In the genomic region with DNA sequence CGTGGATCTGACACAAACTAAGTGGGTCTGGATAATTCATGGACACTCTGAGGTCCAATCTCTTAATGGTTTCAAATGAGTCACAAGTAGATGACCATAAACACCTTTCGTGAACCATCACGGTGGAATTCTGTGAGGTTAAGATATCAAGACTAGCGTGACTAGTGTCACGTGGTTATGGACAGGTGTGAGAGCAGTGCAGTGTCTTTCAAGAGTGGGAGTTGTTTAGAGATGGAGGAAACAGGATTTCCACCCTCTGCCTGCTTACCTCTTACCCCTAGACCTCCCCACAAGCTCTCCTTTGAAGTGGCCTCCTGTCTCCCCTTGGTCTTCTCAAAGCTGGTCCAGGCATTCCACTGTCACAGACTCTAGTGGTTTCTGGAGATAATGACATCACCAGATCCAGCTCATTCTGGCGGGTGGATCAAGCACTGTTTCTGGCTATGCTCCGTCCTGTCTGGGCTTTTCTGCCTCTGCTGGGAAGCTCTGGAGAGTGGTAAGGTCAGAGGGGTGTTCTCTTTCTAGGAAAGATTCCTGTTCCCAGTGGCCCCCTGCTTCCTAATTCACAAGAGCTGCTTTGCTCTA, we compare ENCODE assay signal across 18 cellular contexts. TPM values are rescaled to one million over a fixed set of nuclear protein-coding genes. Genes with fewer than 3 reads are reported as not detected.
DNase-seq lines count a peak whose midpoint lies in the region; ATAC-seq, FAIRE-seq and TF ChIP-seq lines count a peak whose summit lies in the region.
"Had no signal": no experiment of that assay in that cellular context is flagged by ENCODE, and none has a peak within 500 bp of the region (broad histone marks: within the 10 kb centered on the region; RNA-seq: fewer than 3 reads in every experiment).

No MANE protein-coding gene starts in this region.

- H3K4me3 ChIP-seq in OCI-LY3 (ENCODE audit: low read length) (no peak overlapping the region), pancreas (no peak overlapping the region)
- H3K4me3 ChIP-seq: adrenal gland had no signal

- no peaks in the 10 kb centered on the region for H4K20me1 ChIP-seq in OCI-LY3 (ENCODE audit: insufficient read depth, low read length)

- H3K79me2 ChIP-seq in OCI-LY3 (ENCODE audit: low read length): no peaks in the 10 kb centered on the region

- intact Hi-C loops in pancreas (cut with DNase I): no loop called here

- FAIRE-seq in pancreas (lab: Jason Lieb, UNC): no peak
- FAIRE-seq: G401.6 had no signal

- TF ChIP-seq CTCF in OCI-LY3 (IDR thresholded peaks at IDR 0.05; ENCODE audit: low read depth, low read length): no peak
- TF ChIP-seq CTCF in pancreas (IDR thresholded peaks at IDR 0.05): no peak

- no peak overlapping the region for H2AFZ ChIP-seq in OCI-LY3 (ENCODE audit: low read depth, low read length)

- WGBS in pancreas, 2 donors: 83 to 89% methylated on average over 7 of the region's 7 CpGs

- H3K4me1 ChIP-seq in OCI-LY3 (ENCODE audit: low read length) (peaks cover 19% of the 10 kb centered on the region), pancreas (peaks cover 22 to 33% (median 28%) of the 10 kb centered on the region in 3 donors)

- no peak overlapping the region for H3K4me3 Mint-ChIP-seq in central memory CD8-positive, alpha-beta T cell
- H3K4me3 Mint-ChIP-seq: HFFc6 had no signal

- H3K4me1 Mint-ChIP-seq in central memory CD8-positive, alpha-beta T cell: peaks cover 26% of the 10 kb centered on the region

- no peaks in the 10 kb centered on the region for H3K9me3 Mint-ChIP-seq in central memory CD8-positive, alpha-beta T cell
- H3K9me3 Mint-ChIP-seq: activated T-helper 17 cell treated with anti-CD3 and anti-CD28 coated beads, Interleukin-2, amount 50 U/mL, for 72 hours; HFFc6; immature natural killer cell had no signal

- DNase-seq in DMS53 treated with DMSO at 0.1 percent for 48 hours (lab: John Stamatoyannopoulos, UW; ENCODE audit: unreplicated experiment) (peak; percentile 59), pancreas (no peak), NCI-H1105 treated with DMSO at 0.1 percent for 48 hours (lab: John Stamatoyannopoulos, UW) (no peak), HK-2 (ENCODE audit: unreplicated experiment) (no peak), activated gamma-delta T cell treated with Interleukin-2 at 50 U/mL for 16 hours (no peak), NCI-H345 (lab: John Stamatoyannopoulos, UW) (no peak)
- DNase-seq in central memory CD8-positive, alpha-beta T cell (ENCODE audit: low spot score in 2 of 2): no peak
- DNase-seq: HFFc6, right cardiac atrium, testis, WERI-Rb-1 had no signal

- peak overlapping the region; percentile 29 for H3K27ac Mint-ChIP-seq in central memory CD8-positive, alpha-beta T cell (ENCODE audit: low read depth)
- H3K27ac Mint-ChIP-seq: HFFc6, immature natural killer cell had no signal

- H3K9me3 ChIP-seq in OCI-LY3 (ENCODE audit: insufficient read depth, low read length): no peaks in the 10 kb centered on the region
- H3K9me3 ChIP-seq in pancreas: no peaks in the 10 kb centered on the region
- H3K9me3 ChIP-seq: adrenal gland, testis had no signal

- H3K27me3 ChIP-seq in OCI-LY3 (ENCODE audit: low read depth, low read length) (no peaks in the 10 kb centered on the region), pancreas (peaks cover 0 to 17% (median 0%) of the 10 kb centered on the region in 4 donors)

- ATAC-seq in central memory CD8-positive, alpha-beta T cell (replicated peaks; ENCODE audit: extremely low read depth, poor library complexity, severe bottlenecking): no peak
- no peak for ATAC-seq in pancreas

- H3K36me3 Mint-ChIP-seq in central memory CD8-positive, alpha-beta T cell (ENCODE audit: insufficient read depth): peaks cover 4% of the 10 kb centered on the region

- H3K27me3 Mint-ChIP-seq in central memory CD8-positive, alpha-beta T cell: peaks cover 38% of the 10 kb centered on the region

- no peaks in the 10 kb centered on the region for H3K36me3 ChIP-seq in OCI-LY3 (replicated peaks; ENCODE audit: low read depth, low read length)
- H3K36me3 ChIP-seq in pancreas: no peaks in the 10 kb centered on the region
- H3K36me3 ChIP-seq: adrenal gland, WERI-Rb-1 had no signal

- no peak overlapping the region for H3K9ac ChIP-seq in OCI-LY3 (ENCODE audit: low read length)

- H3K27ac ChIP-seq in OCI-LY3 (ENCODE audit: low read length) (no peak overlapping the region), pancreas (peak overlapping the region; percentile 95 to 99 (median 98))
- H3K27ac ChIP-seq: testis, WERI-Rb-1 had no signal

- peak overlapping the region; percentile 23 for H3K4me2 ChIP-seq in OCI-LY3 (ENCODE audit: low read length)

RNA-seq across cellular contexts. Expression of a gene that starts 20.0 kb away (rescaled TPM):
- 1 to 10 TPM; 3.0 to 6.8 (median 5.1) TPM for total RNA-seq in pancreas
- 1 to 10 TPM; 2.3 to 2.5 TPM for polyA plus RNA-seq in pancreas

RNA-seq across cellular contexts. Expression of a gene that starts 54.4 kb away (rescaled TPM):
- not detected for total RNA-seq in pancreas
- polyA plus RNA-seq in pancreas: not detected
- total RNA-seq: activated T-helper 17 cell treated with anti-CD3 and anti-CD28 coated beads, Interleukin-2, amount 50 U/mL, for 72 hours; adrenal gland; glomerular endothelial cell; HFFc6; lung microvascular endothelial cell; right cardiac atrium had no signal
- polyA plus RNA-seq: adrenal gland had no signal
